In the genomic region with DNA sequence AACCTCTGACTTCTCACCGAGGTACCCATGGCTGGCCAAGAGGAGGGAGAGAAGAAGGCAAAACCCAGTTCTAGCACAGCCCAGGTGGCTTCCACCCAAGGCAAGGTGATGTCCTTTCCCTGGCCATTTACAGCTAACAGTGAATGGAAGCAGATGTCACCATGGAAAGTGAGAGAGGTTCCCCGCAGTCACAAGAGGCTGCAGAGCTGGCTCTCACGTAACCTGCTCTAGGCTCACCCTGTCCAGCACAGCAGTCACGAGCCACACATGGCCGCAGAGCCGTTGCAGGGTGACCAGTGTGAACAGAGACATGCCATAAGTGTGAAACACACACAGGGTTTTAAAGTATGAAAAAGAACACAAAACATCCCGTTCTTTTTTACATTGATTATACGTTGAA, we compare ENCODE assay signal across 19 cellular contexts.
DNase-seq lines count a peak whose midpoint lies in the region; ATAC-seq and TF ChIP-seq lines count a peak whose summit lies in the region.
"Had no signal": no experiment of that assay in that cellular context is flagged by ENCODE, and none has a peak within 500 bp of the region (broad histone marks: within the 10 kb centered on the region; RNA-seq: fewer than 3 reads in every experiment).

No MANE protein-coding gene starts in this region.

- H4K20me1 ChIP-seq in osteoblast (ENCODE audit: insufficient read depth, low read length), result peaks cover 23% of the 10 kb centered on the region

- no peak overlapping the region for H2BK120ac ChIP-seq in mesenchymal stem cell (ENCODE audit: low read depth, low read length)

- no peak overlapping the region for H4K91ac ChIP-seq in mesenchymal stem cell (ENCODE audit: low read length)

- H2BK12ac ChIP-seq in mesenchymal stem cell (ENCODE audit: low read length in 2 of 2), result no peak overlapping the region

- H3K79me1 ChIP-seq in mesenchymal stem cell (replicated peaks; ENCODE audit: low read length, poor library complexity, severe bottlenecking), result peaks cover 12% of the 10 kb centered on the region

- no peak for TF ChIP-seq POLR2A in tibial nerve (IDR thresholded peaks at IDR 0.05)

- no peak overlapping the region for H2BK5ac ChIP-seq in mesenchymal stem cell (ENCODE audit: low read depth, low read length, poor library complexity, severe bottlenecking)

- H3K79me2 ChIP-seq in osteoblast (ENCODE audit: insufficient read depth, low read length), result no peaks in the 10 kb centered on the region

- ATAC-seq in left cardiac atrium (no peak), HG03196 (IDR thresholded peaks at IDR 0.05; ENCODE audit: unreplicated experiment) (no peak), GM19035 (IDR thresholded peaks at IDR 0.05; ENCODE audit: unreplicated experiment) (no peak)
- ATAC-seq: GM23338, Panc1 had no signal

- H3K4me1 ChIP-seq in osteoblast (ENCODE audit: insufficient read depth, low read length) (peaks cover 12% of the 10 kb centered on the region), tibial nerve (peaks cover 0 to 98% (median 41%) of the 10 kb centered on the region in 4 donors), mesenchymal stem cell (ENCODE audit: control insufficient read depth, insufficient read depth, low read depth, low read length) (peaks cover 11% of the 10 kb centered on the region)

- peaks cover 65% of the 10 kb centered on the region for H3K36me3 ChIP-seq in osteoblast (ENCODE audit: insufficient read depth, low read length)
- H3K36me3 ChIP-seq in tibial nerve, result peaks cover 4 to 66% (median 12%) of the 10 kb centered on the region in 3 donors
- peaks cover 73 to 81% of the 10 kb centered on the region in 2 experiments for H3K36me3 ChIP-seq in mesenchymal stem cell (ENCODE audit: control insufficient read depth in 1 of 2, insufficient read depth in 2 of 2, low read depth in 1 of 2, low read length in 2 of 2)

- no peak overlapping the region for H3K14ac ChIP-seq in mesenchymal stem cell (ENCODE audit: low read length in 2 of 2)

- no peak overlapping the region for H4K8ac ChIP-seq in mesenchymal stem cell (ENCODE audit: low read length)

- H3K4me2 ChIP-seq in osteoblast (ENCODE audit: insufficient read depth, low read length) (no peak overlapping the region), mesenchymal stem cell (ENCODE audit: low read length, poor library complexity, severe bottlenecking) (no peak overlapping the region)
- H3K4me2 ChIP-seq: GM23338, KMS-11 had no signal

- no peak overlapping the region for H3K4ac ChIP-seq in mesenchymal stem cell (ENCODE audit: low read depth in 1 of 2, low read length in 2 of 2)

- intact Hi-C loops in left cardiac atrium (cut with DNase I), result no loop called here

- H3K9me3 ChIP-seq in osteoblast (ENCODE audit: low read depth, low read length) (no peaks in the 10 kb centered on the region), tibial nerve (no peaks in the 10 kb centered on the region), mesenchymal stem cell (ENCODE audit: control insufficient read depth, low read length) (no peaks in the 10 kb centered on the region)
- H3K9me3 ChIP-seq: MG63 had no signal

- no peak overlapping the region for H2AK5ac ChIP-seq in mesenchymal stem cell (ENCODE audit: low read length, severe bottlenecking)

- H3K27me3 ChIP-seq in osteoblast (ENCODE audit: insufficient read depth, low read length) (no peaks in the 10 kb centered on the region), tibial nerve (no peaks in the 10 kb centered on the region), mesenchymal stem cell (ENCODE audit: control insufficient read depth in 1 of 2, insufficient read depth in 1 of 2, low read length in 2 of 2) (no peaks in the 10 kb centered on the region)
- H3K27me3 ChIP-seq: MG63 had no signal

- H3K4me3 ChIP-seq in osteoblast (ENCODE audit: insufficient read depth, low read length) (no peak overlapping the region), tibial nerve (no peak overlapping the region), mesenchymal stem cell (ENCODE audit: insufficient read depth in 1 of 2, low read depth in 1 of 2, low read length in 2 of 2) (no peak overlapping the region)
- H3K4me3 ChIP-seq: GM23338, MG63 had no signal

- no peak for TF ChIP-seq CTCF in osteoblast (IDR thresholded peaks at IDR 0.05; ENCODE audit: extremely low read depth, low read depth, low read length)
- TF ChIP-seq CTCF in tibial nerve (IDR thresholded peaks at IDR 0.05), result no peak

- H3K27ac ChIP-seq in osteoblast (ENCODE audit: low read depth, low read length) (no peak overlapping the region), tibial nerve (peak overlapping the region in 3 of 4 donors; percentile 6 to 93 (median 86)), mesenchymal stem cell (ENCODE audit: low read length, poor library complexity, severe bottlenecking) (no peak overlapping the region)
- H3K27ac ChIP-seq: KMS-11 had no signal

- no peak overlapping the region for H3K18ac ChIP-seq in mesenchymal stem cell (ENCODE audit: low read depth in 1 of 2, low read length in 2 of 2)

- no peak overlapping the region for H3K23ac ChIP-seq in mesenchymal stem cell (ENCODE audit: low read length in 2 of 2)

- no peak overlapping the region for H2AFZ ChIP-seq in osteoblast (ENCODE audit: low read length)
- no peak overlapping the region for H2AFZ ChIP-seq in mesenchymal stem cell (ENCODE audit: low read depth, low read length)
- H2AFZ ChIP-seq: GM23338 had no signal

- no peak overlapping the region for H3K9ac ChIP-seq in mesenchymal stem cell (ENCODE audit: low read length)
- H3K9ac ChIP-seq: KMS-11 had no signal

- WGBS in tibial nerve, 2 donors, result 87 to 90% methylated on average over 8 of the region's 8 CpGs
- 95% methylated on average over 6 of the region's 8 CpGs for WGBS in mesenchymal stem cell

- no peak for TF ChIP-seq EP300 in tibial nerve (IDR thresholded peaks at IDR 0.05)

- DNase-seq in cerebellar cortex (ENCODE audit: low spot score), result peak; percentile 6
- peak; percentile 33 for DNase-seq in left cardiac atrium
- DNase-seq in osteoblast (ENCODE audit: insufficient read length, low spot score, missing footprints), result peak; percentile 21
- no peak for DNase-seq in tibial nerve (ENCODE audit: low spot score in 2 of 2)
- DNase-seq in mesenchymal stem cell, result no peak
- DNase-seq: ACHN; CD4-positive, alpha-beta T cell; DND-41; GF-D8; MG63; NCI-H1105 treated with DMSO at 0.1 percent for 48 hours; NCI-H187; NCI-H82; SHP77 had no signal

- no peak overlapping the region for H2BK15ac ChIP-seq in mesenchymal stem cell (ENCODE audit: low read depth, poor library complexity, severe bottlenecking)

Comparison
In these comparisons a context has a peak if more than half of its experiments do, and no peak if none do; other contexts are left out.
1. DNase-seq: peak in cerebellar cortex (single experiment), left cardiac atrium (single experiment) and osteoblast (single experiment); none in tibial nerve (0 of 2) and mesenchymal stem cell (single experiment).
2. H3K27ac ChIP-seq: peak in tibial nerve (3 of 4); none in osteoblast (single experiment) and mesenchymal stem cell (single experiment).